ENCODE assay signal across 19 cellular contexts in the genomic region with DNA sequence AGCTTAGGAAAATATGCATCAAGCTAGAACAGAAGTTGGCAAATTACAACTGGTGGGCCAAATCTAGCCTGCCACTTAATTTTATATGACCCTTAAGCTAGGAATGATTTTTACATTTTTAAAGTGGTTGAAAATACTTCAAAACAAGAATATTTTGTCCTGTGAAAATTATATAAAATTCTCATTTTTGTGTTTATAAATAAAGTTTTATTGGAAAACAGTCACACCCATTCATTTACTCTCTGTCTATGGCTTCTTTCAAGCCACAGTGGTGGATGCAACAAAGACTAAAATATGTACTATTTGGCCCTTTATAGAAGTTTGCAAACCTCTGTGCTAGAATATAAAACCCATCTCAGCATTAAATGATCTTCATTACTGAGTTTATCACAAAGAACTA. TPM values are rescaled to one million over a fixed set of nuclear protein-coding genes. Genes with fewer than 3 reads are reported as not detected.
DNase-seq lines count a peak whose midpoint lies in the region; ATAC-seq and TF ChIP-seq lines count a peak whose summit lies in the region.
"Had no signal": no experiment of that assay in that cellular context is flagged by ENCODE, and none has a peak within 500 bp of the region (broad histone marks: within the 10 kb centered on the region; RNA-seq: fewer than 3 reads in every experiment).

No MANE protein-coding gene starts in this region.

- intact Hi-C loops in vagina (cut with DNase I), result no loop called here
- intact Hi-C loops in testis (cut with DNase I; ENCODE audit: low total_unique reads), result no loop called here
- intact Hi-C loops in PC-9 (cut with micrococcal nuclease; ENCODE audit: unreplicated experiment), result no loop called here

- no peak for DNase-seq in stimulated activated naive CD8-positive, alpha-beta T cell treated with anti-CD3 and anti-CD28 coated beads, Interleukin-15, Interleukin-2, amounts not matched to agents 100 U/mL and 50 U/mL, for 24 hours
- DNase-seq in effector memory CD4-positive, alpha-beta T cell, result no peak
- DNase-seq in vagina (ENCODE audit: extremely low spot score in 2 of 2) (no peak), testis (no peak), PC-9 (no peak), midbrain (lab: John Stamatoyannopoulos, UW) (no peak)
- DNase-seq: colonic mucosa; NCI-H1105 treated with DMSO at 0.1 percent for 48 hours; NCI-H2107; NCI-H510A; NK-92 treated with Interleukin-12 subunit alpha and Interleukin-12 subunit beta, amount 100 ng/mL, for 24 hours; sigmoid colon; trophoblast cell had no signal

- H3K27ac ChIP-seq in OCI-LY3 (ENCODE audit: low read length) (peak overlapping the region; percentile 92), vagina (peak overlapping the region; percentile 88), testis (no peak overlapping the region), PC-9 (no peak overlapping the region)
- H3K27ac ChIP-seq in effector memory CD4-positive, alpha-beta T cell (ENCODE audit: insufficient read depth, low read length, poor library complexity, severe bottlenecking), result peak overlapping the region; percentile 88
- H3K27ac ChIP-seq: colonic mucosa had no signal

- no peaks in the 10 kb centered on the region for H3K27me3 Mint-ChIP-seq in stimulated activated naive CD8-positive, alpha-beta T cell treated with anti-CD3 and anti-CD28 coated beads, Interleukin-15, Interleukin-2, amounts not matched to agents 100 ng/mL and 50 ng/mL, for 24 hours
- H3K27me3 Mint-ChIP-seq: stimulated activated memory B cell treated with anti-CD40 and anti-IgM and Interleukin-4, amounts not matched to agents 10 μg/mL and 1 μg/mL and 100 μg/mL, for 72 hours had no signal

- no TSS peak for BruUV-seq in PC-9 (replicated peaks; lab: Mats Ljungman, UMichigan)

- no peak overlapping the region for H3K27ac Mint-ChIP-seq in stimulated activated naive CD8-positive, alpha-beta T cell treated with anti-CD3 and anti-CD28 coated beads, Interleukin-15, Interleukin-2, amounts not matched to agents 100 ng/mL and 50 ng/mL, for 24 hours
- H3K27ac Mint-ChIP-seq: stimulated activated memory B cell treated with anti-CD40 and anti-IgM and Interleukin-4, amounts not matched to agents 10 μg/mL and 1 μg/mL and 100 μg/mL, for 72 hours had no signal

- no peak for TF ChIP-seq CTCF in OCI-LY3 (IDR thresholded peaks at IDR 0.05; ENCODE audit: low read depth, low read length)
- TF ChIP-seq CTCF in vagina (IDR thresholded peaks at IDR 0.05), result no peak
- TF ChIP-seq CTCF in testis (IDR thresholded peaks at IDR 0.05), result no peak
- no peak for TF ChIP-seq CTCF in PC-9 (conservative IDR thresholded peaks at IDR 0.05)

- H3K4me1 ChIP-seq in OCI-LY3 (ENCODE audit: low read length) (peaks cover 44% of the 10 kb centered on the region), vagina (peaks cover 12% of the 10 kb centered on the region), testis (no peaks in the 10 kb centered on the region), PC-9 (replicated peaks; ENCODE audit: insufficient read depth) (no peaks in the 10 kb centered on the region; the same call in 1 of the 2 replicates)
- peaks cover 16% of the 10 kb centered on the region for H3K4me1 ChIP-seq in effector memory CD4-positive, alpha-beta T cell (ENCODE audit: control insufficient read depth, insufficient read depth, low read length, poor library complexity, severe bottlenecking)
- H3K4me1 ChIP-seq: colonic mucosa had no signal

- no peak for ATAC-seq in stimulated activated naive CD8-positive, alpha-beta T cell treated with anti-CD3 and anti-CD28 coated beads, Interleukin-15, Interleukin-2, amounts not matched to agents 100 U/mL and 50 U/mL, for 24 hours
- ATAC-seq: left colon had no signal

- H3K9me3 ChIP-seq in OCI-LY3 (ENCODE audit: insufficient read depth, low read length) (no peaks in the 10 kb centered on the region), vagina (no peaks in the 10 kb centered on the region), testis (no peaks in the 10 kb centered on the region), PC-9 (ENCODE audit: insufficient read depth, low read depth) (no peaks in the 10 kb centered on the region)
- H3K9me3 ChIP-seq in effector memory CD4-positive, alpha-beta T cell (ENCODE audit: control insufficient read depth, low read length), result no peaks in the 10 kb centered on the region
- H3K9me3 ChIP-seq: colonic mucosa, sigmoid colon had no signal

- H3K36me3 ChIP-seq in OCI-LY3 (replicated peaks; ENCODE audit: low read depth, low read length) (no peaks in the 10 kb centered on the region), vagina (no peaks in the 10 kb centered on the region), testis (ENCODE audit: low read depth, missing control alignments) (no peaks in the 10 kb centered on the region), PC-9 (ENCODE audit: low read depth) (no peaks in the 10 kb centered on the region)
- no peaks in the 10 kb centered on the region for H3K36me3 ChIP-seq in effector memory CD4-positive, alpha-beta T cell (ENCODE audit: control insufficient read depth, insufficient read depth, low read length)
- H3K36me3 ChIP-seq: colonic mucosa, sigmoid colon had no signal

- H3K79me2 ChIP-seq in OCI-LY3 (ENCODE audit: low read length) (no peaks in the 10 kb centered on the region), PC-9 (ENCODE audit: low read depth) (no peaks in the 10 kb centered on the region)

- H3F3A ChIP-seq in PC-9 (ENCODE audit: insufficient read depth, low read depth), result no peaks in the 10 kb centered on the region

- H3K9me2 ChIP-seq in PC-9 (ENCODE audit: insufficient read depth), result no peaks in the 10 kb centered on the region

- no peak overlapping the region for H2AFZ ChIP-seq in OCI-LY3 (ENCODE audit: low read depth, low read length)
- H2AFZ ChIP-seq in PC-9, result no peak overlapping the region

- peak overlapping the region; percentile 58 for H3K9ac ChIP-seq in OCI-LY3 (ENCODE audit: low read length)

- H3K4me1 Mint-ChIP-seq in stimulated activated naive CD8-positive, alpha-beta T cell treated with anti-CD3 and anti-CD28 coated beads, Interleukin-15, Interleukin-2, amounts not matched to agents 100 ng/mL and 50 ng/mL, for 24 hours (ENCODE audit: low read depth), result peaks cover 61% of the 10 kb centered on the region

- H3K4me2 ChIP-seq in OCI-LY3 (ENCODE audit: low read length) (peak overlapping the region; percentile 84), PC-9 (no peak overlapping the region)

- CTCF ChIA-PET in PC-9 (lab: Charles Lee), result no interaction called here

- no peaks in the 10 kb centered on the region for H3K36me3 Mint-ChIP-seq in stimulated activated naive CD8-positive, alpha-beta T cell treated with anti-CD3 and anti-CD28 coated beads, Interleukin-15, Interleukin-2, amounts not matched to agents 100 ng/mL and 50 ng/mL, for 24 hours (ENCODE audit: low read depth)
- H3K36me3 Mint-ChIP-seq: stimulated activated memory B cell treated with anti-CD40 and anti-IgM and Interleukin-4, amounts not matched to agents 10 μg/mL and 1 μg/mL and 100 μg/mL, for 72 hours had no signal

- TF ChIP-seq POLR2A in vagina (IDR thresholded peaks at IDR 0.05), result no peak
- TF ChIP-seq POLR2A in testis (IDR thresholded peaks at IDR 0.05), result no peak

- H3K4me3 ChIP-seq in OCI-LY3 (ENCODE audit: low read length) (peak overlapping the region; percentile 81), vagina (no peak overlapping the region), testis (no peak overlapping the region), PC-9 (no peak overlapping the region)
- peak overlapping the region; percentile 3 for H3K4me3 ChIP-seq in effector memory CD4-positive, alpha-beta T cell (ENCODE audit: insufficient read depth, low read depth, low read length, poor library complexity, severe bottlenecking)
- H3K4me3 ChIP-seq: colonic mucosa, sigmoid colon had no signal

- no peaks in the 10 kb centered on the region for H3K9me3 Mint-ChIP-seq in stimulated activated naive CD8-positive, alpha-beta T cell treated with anti-CD3 and anti-CD28 coated beads, Interleukin-15, Interleukin-2, amounts not matched to agents 100 ng/mL and 50 ng/mL, for 24 hours
- H3K9me3 Mint-ChIP-seq: neural crest cell; stimulated activated memory B cell treated with anti-CD40 and anti-IgM and Interleukin-4, amounts not matched to agents 10 μg/mL and 1 μg/mL and 100 μg/mL, for 72 hours had no signal

- no peaks in the 10 kb centered on the region for H4K20me1 ChIP-seq in OCI-LY3 (ENCODE audit: insufficient read depth, low read length)
- no peaks in the 10 kb centered on the region for H4K20me1 ChIP-seq in PC-9 (ENCODE audit: insufficient read depth)

- no peaks in the 10 kb centered on the region for H3K27me3 ChIP-seq in OCI-LY3 (ENCODE audit: low read depth, low read length)
- H3K27me3 ChIP-seq in effector memory CD4-positive, alpha-beta T cell (replicated peaks; ENCODE audit: control insufficient read depth, insufficient read depth, low read length, poor library complexity, severe bottlenecking), result no peaks in the 10 kb centered on the region
- no peaks in the 10 kb centered on the region for H3K27me3 ChIP-seq in vagina
- no peaks in the 10 kb centered on the region for H3K27me3 ChIP-seq in testis
- no peaks in the 10 kb centered on the region for H3K27me3 ChIP-seq in PC-9 (ENCODE audit: insufficient read depth, low read depth)
- H3K27me3 ChIP-seq: colonic mucosa, sigmoid colon had no signal

- POLR2A ChIA-PET in PC-9 (lab: Charles Lee; ENCODE audit: unreplicated experiment), result no interaction called here

- peak overlapping the region; percentile 40 for H3K4me3 Mint-ChIP-seq in stimulated activated naive CD8-positive, alpha-beta T cell treated with anti-CD3 and anti-CD28 coated beads, Interleukin-15, Interleukin-2, amounts not matched to agents 100 ng/mL and 50 ng/mL, for 24 hours

RNA-seq across cellular contexts. Expression of a gene that starts 2.1 kb away (rescaled TPM):
- total RNA-seq in vagina, result 1.5 TPM
- under 1 TPM; 0.43 to 0.55 TPM for total RNA-seq in testis
- polyA plus RNA-seq in testis (ENCODE audit: insufficient read depth, low read depth, low replicate concordance), result 0.29 TPM
- not detected in 2 replicates for total RNA-seq in PC-9 (2021)
- total RNA-seq: G401 had no signal

Comparison
In these comparisons a context has a peak if more than half of its experiments do, and no peak if none do; other contexts are left out.
1. H3K27ac ChIP-seq: peak in OCI-LY3 (single experiment), effector memory CD4-positive, alpha-beta T cell (single experiment) and vagina (single experiment); none in testis (0 of 2) and PC-9 (single experiment).
2. H3K4me3 ChIP-seq: peak in OCI-LY3 (single experiment) and effector memory CD4-positive, alpha-beta T cell (single experiment); none in vagina (0 of 2), testis (0 of 2) and PC-9 (single experiment).